Comparison of ENCODE assay signal across 8 cellular contexts in the genomic region with DNA sequence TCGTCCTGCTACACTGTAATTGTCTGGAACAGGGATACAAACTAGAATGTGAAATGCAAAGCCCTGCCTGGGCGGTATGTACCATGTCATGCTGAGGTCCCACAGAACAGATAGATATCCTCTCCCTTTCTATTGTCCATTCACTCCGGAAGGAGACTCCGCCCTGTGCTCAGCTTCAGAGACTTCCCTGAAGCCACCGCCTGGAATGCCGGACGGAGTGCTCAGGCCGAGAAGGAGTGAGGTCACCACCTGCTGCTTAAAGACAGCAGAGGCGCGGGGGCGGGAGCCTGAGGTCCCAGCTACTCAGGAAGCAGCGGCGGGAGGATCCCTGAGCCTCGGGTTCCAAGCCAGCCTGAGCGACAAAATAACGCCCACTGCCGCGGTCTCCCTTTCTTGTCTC. TPM values are rescaled to one million over a fixed set of nuclear protein-coding genes. Genes with fewer than 3 reads are reported as not detected.
DNase-seq lines count a peak whose midpoint lies in the region; ATAC-seq and TF ChIP-seq lines count a peak whose summit lies in the region.

No MANE protein-coding gene starts in this region.

- H3K79me2 ChIP-seq in smooth muscle cell (ENCODE audit: low read depth), result peaks cover 39% of the 10 kb centered on the region

- H3F3A ChIP-seq in smooth muscle cell (ENCODE audit: low read depth), result peaks cover 10% of the 10 kb centered on the region

- peak overlapping the region; percentile 92 for H3K4me3 Mint-ChIP-seq in activated T-cell treated with anti-CD3 and anti-CD28 coated beads, Interleukin-2, amount 50 U/mL, for 4 hours

- H3K4me3 ChIP-seq in brain microvascular endothelial cell (ENCODE audit: low read depth, low read length), result no peak overlapping the region
- H3K4me3 ChIP-seq in smooth muscle cell, result peak overlapping the region; percentile 93
- H3K4me3 ChIP-seq in A673 (ENCODE audit: low read depth, low read length, poor library complexity, severe bottlenecking), result no peak overlapping the region
- H3K4me3 ChIP-seq in BE2C (ENCODE audit: low read depth, low read length), result no peak overlapping the region

- peaks cover 21% of the 10 kb centered on the region for H3K4me1 Mint-ChIP-seq in activated T-cell treated with anti-CD3 and anti-CD28 coated beads, Interleukin-2, amount 50 U/mL, for 4 hours (ENCODE audit: low read depth)

- TF ChIP-seq CTCF in brain microvascular endothelial cell (IDR thresholded peaks at IDR 0.05; ENCODE audit: low read depth, low read length, missing control alignments) (no peak), smooth muscle cell (IDR thresholded peaks at IDR 0.05; ENCODE audit: borderline replicate concordance, insufficient read depth, poor library complexity, severe bottlenecking) (no peak), A673 (conservative IDR thresholded peaks at IDR 0.05; ENCODE audit: low read depth, low read length) (no peak), BE2C (IDR thresholded peaks at IDR 0.05; ENCODE audit: low read depth, low read length) (no peak)

- peak overlapping the region; percentile 86 for H3K9ac ChIP-seq in smooth muscle cell (ENCODE audit: low read depth)

- POLR2A ChIA-PET in A673 (lab: Charles Lee; ENCODE audit: low non-redundant PET), result no interaction called here

- peak overlapping the region; percentile 76 for H2AFZ ChIP-seq in smooth muscle cell (ENCODE audit: low read depth)

- no peaks in the 10 kb centered on the region for H3K27me3 Mint-ChIP-seq in activated T-cell treated with anti-CD3 and anti-CD28 coated beads, Interleukin-2, amount 50 U/mL, for 4 hours (ENCODE audit: low read depth)

- no peaks in the 10 kb centered on the region for H4K20me1 ChIP-seq in smooth muscle cell (ENCODE audit: low read depth)

- no peaks in the 10 kb centered on the region for H3K9me3 ChIP-seq in smooth muscle cell (replicated peaks; ENCODE audit: low read depth)
- no peaks in the 10 kb centered on the region for H3K9me3 ChIP-seq in A673 (ENCODE audit: low read depth, low read length, poor library complexity, severe bottlenecking)
- no peaks in the 10 kb centered on the region for H3K9me3 ChIP-seq in BE2C

- peaks cover 17% of the 10 kb centered on the region for H3K4me1 ChIP-seq in smooth muscle cell (ENCODE audit: low read depth)
- H3K4me1 ChIP-seq in A673 (ENCODE audit: insufficient read depth, low read length, poor library complexity, severe bottlenecking), result no peaks in the 10 kb centered on the region
- no peaks in the 10 kb centered on the region for H3K4me1 ChIP-seq in BE2C

- H3K36me3 Mint-ChIP-seq in activated T-cell treated with anti-CD3 and anti-CD28 coated beads, Interleukin-2, amount 50 U/mL, for 4 hours (ENCODE audit: insufficient read depth), result no peaks in the 10 kb centered on the region

- CTCF ChIA-PET in A673 (lab: Charles Lee), result interaction anchor here (0.6 kb wide), 1 partner anchor 52 kb away, joined by 4 read pairs; no protein-coding TSS in a partner anchor

- H3K27ac ChIP-seq in brain microvascular endothelial cell, result peak overlapping the region; percentile 2
- peak overlapping the region; percentile 88 for H3K27ac ChIP-seq in smooth muscle cell (ENCODE audit: low read depth)
- no peak overlapping the region for H3K27ac ChIP-seq in A673 (ENCODE audit: low read depth, low read length, poor library complexity, severe bottlenecking)

- BruUV-seq in A673 (replicated peaks; lab: Mats Ljungman, UMichigan), result no TSS peak

- in situ Hi-C loops in brain microvascular endothelial cell (cut with HindIII; ENCODE audit: low pct_ligation_motif_present, low sequenced_read_pairs), result no loop called here

- no peak for ATAC-seq in activated T-cell treated with anti-CD3 and anti-CD28 coated beads, Interleukin-2, amount 50 U/mL, for 4 hours
- ATAC-seq in HG03025 (IDR thresholded peaks at IDR 0.05; ENCODE audit: low FRiP score, unreplicated experiment), result no peak

- H3K9me3 Mint-ChIP-seq in activated T-cell treated with anti-CD3 and anti-CD28 coated beads, Interleukin-2, amount 50 U/mL, for 4 hours, result no peaks in the 10 kb centered on the region

- H3K27me3 ChIP-seq in brain microvascular endothelial cell (replicated peaks) (no peaks in the 10 kb centered on the region), smooth muscle cell (ENCODE audit: low read depth) (no peaks in the 10 kb centered on the region), A673 (replicated peaks; ENCODE audit: insufficient read depth, low read depth, low read length, poor library complexity) (no peaks in the 10 kb centered on the region), BE2C (no peaks in the 10 kb centered on the region)

- 11% methylated on average over 17 of the region's 18 CpGs for WGBS in smooth muscle cell (ENCODE audit: low lambda C conversion rate)

- no peak for DNase-seq in activated T-cell treated with anti-CD3 and anti-CD28 coated beads, Interleukin-2, amount 50 U/mL, for 4 hours
- DNase-seq in activated T-cell treated with anti-CD3 and anti-CD28 coated beads, Interleukin-2, amount 50 U/mL, for 1 hour, result no peak
- DNase-seq in brain microvascular endothelial cell, result peak; percentile 39
- DNase-seq in iris pigment epithelial cell (ENCODE audit: low read depth), result peak; percentile 33
- peak; percentile 10 for DNase-seq in smooth muscle cell (lab: John Stamatoyannopoulos, UW; ENCODE audit: unreplicated experiment)
- DNase-seq in A673 (ENCODE audit: low spot score), result no peak
- no peak for DNase-seq in BE2C

- no peaks in the 10 kb centered on the region for H3K36me3 ChIP-seq in brain microvascular endothelial cell (replicated peaks)
- no peaks in the 10 kb centered on the region for H3K36me3 ChIP-seq in smooth muscle cell (ENCODE audit: low read depth)
- no peaks in the 10 kb centered on the region for H3K36me3 ChIP-seq in A673 (ENCODE audit: insufficient read depth, low read length, poor library complexity, severe bottlenecking)
- no peaks in the 10 kb centered on the region for H3K36me3 ChIP-seq in BE2C

- intact Hi-C loops in A673 (cut with micrococcal nuclease; ENCODE audit: unreplicated experiment), result no loop called here

- peak overlapping the region; percentile 96 for H3K4me2 ChIP-seq in smooth muscle cell

RNA-seq across cellular contexts. Expression of gene ZNF611, which starts 0.9 kb away (rescaled TPM):
- 10 to 100 TPM; 10.4 to 15.3 (median 13.4) TPM for total RNA-seq in activated T-cell treated with anti-CD3 and anti-CD28 coated beads, Interleukin-2, amount 50 U/mL, for 4 hours
- total RNA-seq in smooth muscle cell (15.3 and 19.0 TPM in 2 replicates), A673 (2021) (16.7 and 21.7 TPM in 2 replicates)
- 7.7 and 10.1 TPM in 2 replicates for polyA plus RNA-seq in smooth muscle cell
- polyA plus RNA-seq in BE2C (2012; ENCODE audit: insufficient read depth, insufficient read length, low read depth), result 5.7 TPM

RNA-seq across cellular contexts. Expression of gene ZNF600, which starts 50.9 kb away (rescaled TPM):
- total RNA-seq in activated T-cell treated with anti-CD3 and anti-CD28 coated beads, Interleukin-2, amount 50 U/mL, for 4 hours, result 10 to 100 TPM in 1 of 3 donors, 1 to 10 TPM in 2; 2.4 to 11.1 (median 5.5) TPM
- 7.1 and 14.8 TPM in 2 replicates for total RNA-seq in smooth muscle cell
- 3.6 and 8.8 TPM in 2 replicates for polyA plus RNA-seq in smooth muscle cell
- 1.5 and 1.8 TPM in 2 replicates for total RNA-seq in A673 (2021)
- polyA plus RNA-seq in BE2C (2012; ENCODE audit: insufficient read depth, insufficient read length, low read depth), result 0.23 TPM

Comparison
In these comparisons a context has a peak if more than half of its experiments do, and no peak if none do; other contexts are left out.
1. DNase-seq: peak in brain microvascular endothelial cell (single experiment), iris pigment epithelial cell (single experiment) and smooth muscle cell (single experiment); none in activated T-cell treated with anti-CD3 and anti-CD28 coated beads, Interleukin-2, amount 50 U/mL, for 4 hours (single experiment), activated T-cell treated with anti-CD3 and anti-CD28 coated beads, Interleukin-2, amount 50 U/mL, for 1 hour (single experiment), A673 (single experiment) and BE2C (single experiment).